22 cellular contexts compared by ENCODE assay signal in the genomic region with DNA sequence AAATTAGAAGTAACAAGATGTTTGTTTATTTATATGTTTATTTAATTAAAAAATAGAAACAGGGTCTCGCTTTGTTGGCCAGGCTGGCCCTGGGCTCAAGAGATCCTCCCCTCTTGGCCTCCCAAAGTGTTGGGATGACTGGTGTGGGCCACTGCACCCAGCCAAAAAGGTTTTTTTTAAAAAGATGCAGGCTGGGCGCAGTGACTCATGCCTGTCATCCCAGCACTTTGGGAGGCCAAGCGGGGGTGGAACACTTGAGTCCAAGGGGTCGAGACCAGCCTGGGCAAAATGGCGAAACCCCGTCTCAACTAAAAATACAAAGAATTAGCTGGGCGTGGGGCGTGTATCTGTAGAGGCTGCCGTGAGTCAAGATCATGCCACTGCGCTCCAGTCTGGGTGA. TPM values are rescaled to one million over a fixed set of nuclear protein-coding genes. Genes with fewer than 3 reads are reported as not detected.
DNase-seq lines count a peak whose midpoint lies in the region; ATAC-seq, FAIRE-seq and TF ChIP-seq lines count a peak whose summit lies in the region.
"Had no signal": no experiment of that assay in that cellular context is flagged by ENCODE, and none has a peak within 500 bp of the region (broad histone marks: within the 10 kb centered on the region; RNA-seq: fewer than 3 reads in every experiment).

No MANE protein-coding gene starts in this region.

- H3K36me3 Mint-ChIP-seq in GM23338 (ENCODE audit: low read depth) = peaks cover 46% of the 10 kb centered on the region

- H3K27ac ChIP-seq in A549 (no peak overlapping the region), GM23338 (ENCODE audit: low read depth) (0 out of 2 replicates have a peak overlapping the region, but pooled peaks have one; percentile 6), vagina (no peak overlapping the region)
- H3K27ac ChIP-seq: KMS-11, Peyer's patch, SJSA1 had no signal

- 90% methylated on average over 10 of the region's 10 CpGs for WGBS in A549 (ENCODE audit: missing lambda C conversion rate)

- POLR2A ChIA-PET in A549 (lab: Yijun Ruan, JAX) = no interaction called here

- H4K20me1 ChIP-seq in GM23338 (replicated peaks; ENCODE audit: insufficient read depth) = no peaks in the 10 kb centered on the region; the same call in 1 of the 2 replicates

- no peak for TF ChIP-seq RAD21 in A549 (conservative IDR thresholded peaks at IDR 0.05 in 1 of 2, IDR thresholded peaks at IDR 0.05 in 1 of 2)

- H3K4me2 ChIP-seq in A549 (no peak overlapping the region), GM23338 (no peak overlapping the region)
- H3K4me2 ChIP-seq: KMS-11 had no signal

- no peak for FAIRE-seq in A549 (lab: Jason Lieb, UNC)

- H3K27me3 ChIP-seq in GM23338 (ENCODE audit: insufficient read depth) = no peaks in the 10 kb centered on the region
- no peaks in the 10 kb centered on the region for H3K27me3 ChIP-seq in vagina
- H3K27me3 ChIP-seq: Peyer's patch, SJSA1 had no signal

- H3K9me2 ChIP-seq in GM23338 (ENCODE audit: insufficient read depth) = no peaks in the 10 kb centered on the region

- H3K36me3 ChIP-seq in GM23338 (ENCODE audit: insufficient read depth) (peaks cover 4% of the 10 kb centered on the region; the same call in 1 of the 2 replicates), vagina (peaks cover 0 to 11% of the 10 kb centered on the region in 2 donors)
- H3K36me3 ChIP-seq: SJSA1 had no signal

- TF ChIP-seq POLR2A in A549 (IDR thresholded peaks at IDR 0.05; ENCODE audit: low read length) = no peak
- TF ChIP-seq POLR2A in vagina (IDR thresholded peaks at IDR 0.05) = no peak

- peaks cover 3% of the 10 kb centered on the region; the same call in 2 of the 3 replicates for H3K4me1 Mint-ChIP-seq in GM23338
- H3K4me1 Mint-ChIP-seq: CD14-positive monocyte had no signal

- intact Hi-C loops in vagina (cut with DNase I) = no loop called here

- CTCF ChIA-PET in A549 (lab: Yijun Ruan, JAX) = interaction anchor here (1.1 kb wide), 1 partner anchor 96 kb away, joined by 4 read pairs; no protein-coding TSS in a partner anchor

- TF ChIP-seq CTCF in A549 (IDR thresholded peaks at IDR 0.05) = no peak
- TF ChIP-seq CTCF in GM23338 (conservative IDR thresholded peaks at IDR 0.05; ENCODE audit: low read depth in 2 of 2) = no peak
- no peak for TF ChIP-seq CTCF in foreskin fibroblast (IDR thresholded peaks at IDR 0.05; ENCODE audit: low read depth, low read length)
- TF ChIP-seq CTCF in vagina (IDR thresholded peaks at IDR 0.05) = no peak

- DNase-seq in A549 (ENCODE audit: low read depth in 1 of 2, low spot score in 1 of 2) = no peak
- DNase-seq in GM23338 (ENCODE audit: low spot score) = no peak
- peak; percentile 6 for DNase-seq in RPMI7951 (ENCODE audit: low read depth)
- peak; percentile 25 to 54 for DNase-seq in foreskin fibroblast
- DNase-seq in vagina (ENCODE audit: extremely low spot score in 2 of 2) = no peak
- no peak for DNase-seq in middle frontal gyrus (ENCODE audit: extremely low spot score, low spot score)
- DNase-seq: DMS53, H7, NCI-H1417, NCI-H1694 treated with DMSO at 0.1 percent for 48 hours, NCI-H446, NCI-H526, Peyer's patch had no signal

- ATAC-seq in A549 (no peak), GM23338 (no peak), HG03097 (IDR thresholded peaks at IDR 0.05; ENCODE audit: low FRiP score, unreplicated experiment) (no peak)
- ATAC-seq: Right ventricle myocardium inferior had no signal

- no peak overlapping the region for H3K4me3 Mint-ChIP-seq in GM23338
- H3K4me3 Mint-ChIP-seq: CD14-positive monocyte had no signal

- H3K27ac Mint-ChIP-seq in GM23338 = no peak overlapping the region

- 0 out of 2 replicates have a peak, but pooled peaks cover 6% of the 10 kb centered on the region for H3F3A ChIP-seq in GM23338 (replicated peaks; ENCODE audit: low read depth)

- no peaks in the 10 kb centered on the region for H3K9me3 Mint-ChIP-seq in GM23338

- no peak for TF ChIP-seq EP300 in A549 (IDR thresholded peaks at IDR 0.05)

- no peak overlapping the region for H2AFZ ChIP-seq in GM23338

- H3K9me3 ChIP-seq in A549 = no peaks in the 10 kb centered on the region
- no peaks in the 10 kb centered on the region for H3K9me3 ChIP-seq in vagina
- H3K9me3 ChIP-seq: Peyer's patch, SJSA1 had no signal

- peaks cover 8% of the 10 kb centered on the region for H3K4me1 ChIP-seq in A549
- H3K4me1 ChIP-seq in GM23338 (ENCODE audit: insufficient read depth) = no peaks in the 10 kb centered on the region; the same call in 1 of the 2 replicates
- H3K4me1 ChIP-seq in vagina = no peaks in the 10 kb centered on the region
- H3K4me1 ChIP-seq: SJSA1 had no signal

- peaks cover 15% of the 10 kb centered on the region for H3K27me3 Mint-ChIP-seq in GM23338 (ENCODE audit: insufficient read depth, low read depth, poor library complexity)

- H3K4me3 ChIP-seq in A549 = no peak overlapping the region
- no peak overlapping the region for H3K4me3 ChIP-seq in GM23338
- H3K4me3 ChIP-seq in foreskin fibroblast (ENCODE audit: low read depth in 1 of 2, low read length in 2 of 2) = no peak overlapping the region
- H3K4me3 ChIP-seq in vagina = no peak overlapping the region
- H3K4me3 ChIP-seq: Peyer's patch, SJSA1 had no signal

- H3K79me2 ChIP-seq in GM23338 (replicated peaks; ENCODE audit: insufficient read depth) = no peaks in the 10 kb centered on the region

TF ChIP-seq in A549, 52 proteins besides CTCF, POLR2A, EP300 and RAD21:
- no peak for TF ChIP-seq FOSL2 (IDR thresholded peaks at IDR 0.05)
- TF ChIP-seq FOSL2 (CRISPR knock-in tag; IDR thresholded peaks at IDR 0.05) = peak; percentile 18; the same call in 1 of the 2 replicates
- TF ChIP-seq NFE2L2 (conservative IDR thresholded peaks at IDR 0.05; ENCODE audit: low read length) = no peak

TF ChIP-seq in GM23338, 12 proteins besides CTCF, POLR2A, EP300 and RAD21 (continues in another document):
- no peak for TF ChIP-seq CREB1 (CRISPR knock-in tag; IDR thresholded peaks at IDR 0.05; ENCODE audit: low read depth)
- TF ChIP-seq POLR2AphosphoS5 (IDR thresholded peaks at IDR 0.05; ENCODE audit: low read depth) = no peak
- no peak for TF ChIP-seq NANOG (IDR thresholded peaks at IDR 0.05; ENCODE audit: borderline replicate concordance)

RNA-seq across cellular contexts. Expression of a gene that starts 13.4 kb away (rescaled TPM):
- not detected in 2 replicates for polyA plus RNA-seq in A549 (2011; rRNA removed)
- 0.09 and 0.13 TPM in 2 replicates for polyA plus RNA-seq in A549 (2012; cell fraction: cytosol; rRNA removed)
- polyA plus RNA-seq in A549 (2012; cell fraction: nucleus; rRNA removed) = 1.2 and 2.3 TPM in 2 replicates
- polyA plus RNA-seq in A549 (2017; fragmentation: RNase III; extraction: RNeasy Plus Mini Kit Qiagen cat#74134 plus additional on column Dnase treatment) = 0.07 to 0.17 TPM in 2 of 3 replicates, not detected in the other
- polyA minus RNA-seq in A549 (2011; rRNA and poly(A)+ RNA removed) = not detected in 2 replicates
- total RNA-seq in GM23338 (2014; rRNA removed; shearing (Covaris generic)) = 0.27 and 1.0 TPM in 2 replicates
- polyA plus RNA-seq in GM23338 (2016; fragmentation: Nextera tagmentation; extraction: Ambion mirVana) = 1.3 and 1.8 TPM in 2 replicates
- total RNA-seq in RPMI7951 (2014; rRNA removed; shearing (Covaris generic)) = not detected in 2 replicates
- 1.2 TPM for total RNA-seq in vagina
- total RNA-seq: A172, SJSA1 had no signal
- polyA plus RNA-seq: CD14-positive monocyte had no signal

RNA-seq across cellular contexts. Expression of a gene that starts 23.5 kb away (rescaled TPM):
- not detected in 2 replicates for polyA plus RNA-seq in A549 (2011; rRNA removed)
- not detected in 2 replicates for polyA plus RNA-seq in A549 (2012; cell fraction: cytosol; rRNA removed)
- not detected in 2 replicates for polyA plus RNA-seq in A549 (2012; cell fraction: nucleus; rRNA removed)
- polyA plus RNA-seq in A549 (2017; fragmentation: RNase III; extraction: RNeasy Plus Mini Kit Qiagen cat#74134 plus additional on column Dnase treatment) = not detected in 3 replicates
- not detected in 2 replicates for polyA minus RNA-seq in A549 (2011; rRNA and poly(A)+ RNA removed)
- total RNA-seq in GM23338 (2014; rRNA removed; shearing (Covaris generic)) = not detected in 2 replicates
- 2.6 and 3.8 TPM in 2 replicates for polyA plus RNA-seq in GM23338 (2016; fragmentation: Nextera tagmentation; extraction: Ambion mirVana)
- not detected in 2 replicates for total RNA-seq in RPMI7951 (2014; rRNA removed; shearing (Covaris generic))
- not detected for total RNA-seq in vagina
- total RNA-seq: A172, H7, HT1080, MCF 10A, OCI-LY7, Right ventricle myocardium inferior, SJSA1 had no signal
- polyA plus RNA-seq: CD14-positive monocyte had no signal

RNA-seq across cellular contexts. Expression of a gene that starts 25.7 kb away (rescaled TPM):
- 0.12 and 0.26 TPM in 2 replicates for polyA plus RNA-seq in A549 (2011; rRNA removed)
- 0.03 and 0.07 TPM in 2 replicates for polyA plus RNA-seq in A549 (2012; cell fraction: cytosol; rRNA removed)
- 0.32 and 0.53 TPM in 2 replicates for polyA plus RNA-seq in A549 (2012; cell fraction: nucleus; rRNA removed)
- polyA plus RNA-seq in A549 (2017; fragmentation: RNase III; extraction: RNeasy Plus Mini Kit Qiagen cat#74134 plus additional on column Dnase treatment) = 0.07 to 0.08 TPM (median 0.07 TPM) in 3 replicates
- polyA minus RNA-seq in A549 (2011; rRNA and poly(A)+ RNA removed) = not detected in 2 replicates
- not detected in 2 replicates for total RNA-seq in GM23338 (2014; rRNA removed; shearing (Covaris generic))
- not detected in 2 replicates for polyA plus RNA-seq in GM23338 (2016; fragmentation: Nextera tagmentation; extraction: Ambion mirVana)
- not detected in 2 replicates for total RNA-seq in RPMI7951 (2014; rRNA removed; shearing (Covaris generic))
- not detected for total RNA-seq in vagina
- total RNA-seq: A172, H7, HT1080, MCF 10A, OCI-LY7, Right ventricle myocardium inferior, SJSA1 had no signal

RNA-seq across cellular contexts. Expression of a gene that starts 34.7 kb away (rescaled TPM):
- polyA plus RNA-seq in A549 (2011; rRNA removed) (2.0 TPM in 2 replicates), A549 (2017; fragmentation: RNase III; extraction: RNeasy Plus Mini Kit Qiagen cat#74134 plus additional on column Dnase treatment) (3.1 to 3.8 TPM (median 3.4 TPM) in 3 replicates), GM23338 (2016; fragmentation: Nextera tagmentation; extraction: Ambion mirVana) (11.4 and 12.3 TPM in 2 replicates)
- 2.5 and 4.7 TPM in 2 replicates for polyA plus RNA-seq in A549 (2012; cell fraction: cytosol; rRNA removed)
- polyA plus RNA-seq in A549 (2012; cell fraction: nucleus; rRNA removed) = 10.7 and 13.3 TPM in 2 replicates
- polyA minus RNA-seq in A549 (2011; rRNA and poly(A)+ RNA removed) = 2.5 and 3.0 TPM in 2 replicates
- 13.8 and 17.3 TPM in 2 replicates for total RNA-seq in GM23338 (2014; rRNA removed; shearing (Covaris generic))
- 4.7 and 5.1 TPM in 2 replicates for total RNA-seq in RPMI7951 (2014; rRNA removed; shearing (Covaris generic))
- total RNA-seq in vagina = 18.9 TPM
- total RNA-seq: HT1080 had no signal

RNA-seq across cellular contexts. Expression of a gene that starts 44.5 kb away (rescaled TPM):
- polyA plus RNA-seq in A549 (2011; rRNA removed) = 16.0 and 17.3 TPM in 2 replicates
- polyA plus RNA-seq in A549 (2012; cell fraction: cytosol; rRNA removed) = 37.1 and 40.4 TPM in 2 replicates
- polyA plus RNA-seq in A549 (2012; cell fraction: nucleus; rRNA removed) = 54.3 and 74.9 TPM in 2 replicates
- polyA plus RNA-seq in A549 (2017; fragmentation: RNase III; extraction: RNeasy Plus Mini Kit Qiagen cat#74134 plus additional on column Dnase treatment) = 23.5 to 25.8 TPM (median 24.0 TPM) in 3 replicates
- polyA minus RNA-seq in A549 (2011; rRNA and poly(A)+ RNA removed) = 17.0 and 19.7 TPM in 2 replicates
- total RNA-seq in GM23338 (2014; rRNA removed; shearing (Covaris generic)) = 33.5 and 42.6 TPM in 2 replicates
- 47.8 and 49.3 TPM in 2 replicates for polyA plus RNA-seq in GM23338 (2016; fragmentation: Nextera tagmentation; extraction: Ambion mirVana)
- 15.4 and 23.8 TPM in 2 replicates for total RNA-seq in RPMI7951 (2014; rRNA removed; shearing (Covaris generic))
- 33.6 TPM for total RNA-seq in vagina

Comparison
In these comparisons a context has a peak if more than half of its experiments do, and no peak if none do; other contexts are left out.
1. DNase-seq: peak in RPMI7951 (single experiment) and foreskin fibroblast (2 of 2); none in A549 (0 of 2), GM23338 (single experiment), vagina (0 of 2) and middle frontal gyrus (single experiment).